Comparison of ENCODE assay signal across 9 cellular contexts in genomic region chr2:176096243-176096985, GRCh38. TPM values are rescaled to one million over a fixed set of nuclear protein-coding genes. Genes with fewer than 3 reads are reported as not detected.
A peak's percentile ranks its signal among the peaks of the same experiment; 100 is the strongest.
DNase-seq lines count a peak whose midpoint lies in the region; ATAC-seq and TF ChIP-seq lines count a peak whose summit lies in the region.
"Had no signal": no experiment of that assay in that cellular context is flagged by ENCODE, and none has a peak within 500 bp of the region (broad histone marks: within the 10 kb centered on the region; RNA-seq: fewer than 3 reads in every experiment).

No MANE protein-coding gene starts in this region.

- H3K9ac ChIP-seq in mucosa of rectum (ENCODE audit: low read depth in 1 of 2, low read length in 2 of 2), result peak overlapping the region in 1 of 2 donors; percentile 31

- ATAC-seq in HG03571 (IDR thresholded peaks at IDR 0.05; ENCODE audit: unreplicated experiment) (no peak), HG03439 (IDR thresholded peaks at IDR 0.05; ENCODE audit: unreplicated experiment) (no peak), HG03432 (IDR thresholded peaks at IDR 0.05; ENCODE audit: unreplicated experiment) (no peak)

- no peak for TF ChIP-seq CTCF in BE2C (IDR thresholded peaks at IDR 0.05; ENCODE audit: low read depth, low read length)

- peak overlapping the region in 1 of 2 donors; percentile 4 for H3K27ac ChIP-seq in mucosa of rectum (ENCODE audit: low read depth in 2 of 2, low read length in 2 of 2)

- peaks cover 62% of the 10 kb centered on the region for H3K27me3 Mint-ChIP-seq in activated naive CD8-positive, alpha-beta T cell

- H3K4me3 ChIP-seq in BE2C (ENCODE audit: low read depth, low read length), result peak overlapping the region; percentile 52
- H3K4me3 ChIP-seq in mucosa of rectum (ENCODE audit: low read length in 2 of 2), result peak overlapping the region; percentile 62 to 71

- H3K36me3 ChIP-seq in BE2C (no peaks in the 10 kb centered on the region), mucosa of rectum (ENCODE audit: control insufficient read depth in 2 of 2, insufficient read depth in 2 of 2, low read length in 2 of 2) (no peaks in the 10 kb centered on the region)

- H3K4me1 ChIP-seq in BE2C (peaks cover 3% of the 10 kb centered on the region; the same call in 1 of the 2 replicates), mucosa of rectum (ENCODE audit: control insufficient read depth in 2 of 2, insufficient read depth in 2 of 2, low read length in 2 of 2) (peaks cover 6 to 21% of the 10 kb centered on the region in 2 donors)

- peak overlapping the region; percentile 80 for H3K4me3 Mint-ChIP-seq in activated naive CD8-positive, alpha-beta T cell

- peaks cover 4% of the 10 kb centered on the region for H3K36me3 Mint-ChIP-seq in activated naive CD8-positive, alpha-beta T cell

- H3K9me3 ChIP-seq in BE2C, result no peaks in the 10 kb centered on the region
- no peaks in the 10 kb centered on the region for H3K9me3 ChIP-seq in mucosa of rectum (ENCODE audit: control insufficient read depth in 2 of 2, low read length in 2 of 2)

- H3K9me3 Mint-ChIP-seq in activated naive CD8-positive, alpha-beta T cell (ENCODE audit: low read depth), result peaks cover 4% of the 10 kb centered on the region

- H3K4me1 Mint-ChIP-seq in activated naive CD8-positive, alpha-beta T cell (ENCODE audit: low read depth), result peaks cover 38% of the 10 kb centered on the region

- DNase-seq in BE2C, result no peak
- DNase-seq in HT1080 (ENCODE audit: low read depth), result peak; percentile 20
- no peak for DNase-seq in HuH-7 (ENCODE audit: low spot score)

- no peak overlapping the region for H3K27ac Mint-ChIP-seq in activated naive CD8-positive, alpha-beta T cell

- peaks cover 96% of the 10 kb centered on the region for H3K27me3 ChIP-seq in BE2C
- peaks cover 81% of the 10 kb centered on the region in 2 donors for H3K27me3 ChIP-seq in mucosa of rectum (ENCODE audit: control insufficient read depth in 2 of 2, insufficient read depth in 2 of 2, low read length in 2 of 2)

RNA-seq across cellular contexts. Expression of gene HOXD12, which starts 3.2 kb away (rescaled TPM):
- not detected for polyA plus RNA-seq in BE2C (2012; ENCODE audit: insufficient read depth, insufficient read length, low read depth)
- 0.10 TPM in 1 of 2 replicates, not detected in the other for total RNA-seq in HT1080 (2014; rRNA removed; shearing (Covaris generic))
- polyA plus RNA-seq in HT1080 (2015; cell fraction: cytosol; rRNA removed), result 0.21 TPM in 1 of 2 replicates, not detected in the other
- polyA plus RNA-seq in HT1080 (2015; cell fraction: nucleus; rRNA removed), result not detected in 2 replicates
- total RNA-seq: lung microvascular endothelial cell had no signal

RNA-seq across cellular contexts. Expression of gene HOXD13, which starts 3.9 kb away (rescaled TPM):
- 0.51 TPM for polyA plus RNA-seq in BE2C (2012; ENCODE audit: insufficient read depth, insufficient read length, low read depth)
- 2.6 and 3.2 TPM in 2 replicates for total RNA-seq in HT1080 (2014; rRNA removed; shearing (Covaris generic))
- 1.8 and 2.4 TPM in 2 replicates for polyA plus RNA-seq in HT1080 (2015; cell fraction: cytosol; rRNA removed)
- polyA plus RNA-seq in HT1080 (2015; cell fraction: nucleus; rRNA removed), result 0.99 and 1.1 TPM in 2 replicates
- total RNA-seq: lung microvascular endothelial cell had no signal

RNA-seq across cellular contexts. Expression of gene HOXD11, which starts 10.7 kb away (rescaled TPM):
- not detected for polyA plus RNA-seq in BE2C (2012; ENCODE audit: insufficient read depth, insufficient read length, low read depth)
- total RNA-seq in HT1080 (2014; rRNA removed; shearing (Covaris generic)), result 6.4 and 8.9 TPM in 2 replicates
- 4.8 and 6.2 TPM in 2 replicates for polyA plus RNA-seq in HT1080 (2015; cell fraction: cytosol; rRNA removed)
- polyA plus RNA-seq in HT1080 (2015; cell fraction: nucleus; rRNA removed), result 10.6 and 11.0 TPM in 2 replicates
- total RNA-seq: lung microvascular endothelial cell had no signal

RNA-seq across cellular contexts. Expression of gene EVX2, which starts 12.7 kb away (rescaled TPM):
- polyA plus RNA-seq in BE2C (2012; ENCODE audit: insufficient read depth, insufficient read length, low read depth), result 0.11 TPM
- total RNA-seq in HT1080 (2014; rRNA removed; shearing (Covaris generic)), result not detected in 2 replicates
- 0.02 and 0.03 TPM in 2 replicates for polyA plus RNA-seq in HT1080 (2015; cell fraction: cytosol; rRNA removed)
- 0.03 TPM in 1 of 2 replicates, not detected in the other for polyA plus RNA-seq in HT1080 (2015; cell fraction: nucleus; rRNA removed)
- total RNA-seq: lung microvascular endothelial cell had no signal

RNA-seq across cellular contexts. Expression of gene HOXD10, which starts 20.2 kb away (rescaled TPM):
- 0.94 TPM for polyA plus RNA-seq in BE2C (2012; ENCODE audit: insufficient read depth, insufficient read length, low read depth)
- 8.6 and 10.5 TPM in 2 replicates for total RNA-seq in HT1080 (2014; rRNA removed; shearing (Covaris generic))
- 3.3 and 4.7 TPM in 2 replicates for polyA plus RNA-seq in HT1080 (2015; cell fraction: cytosol; rRNA removed)
- polyA plus RNA-seq in HT1080 (2015; cell fraction: nucleus; rRNA removed), result 13.0 and 19.5 TPM in 2 replicates
